Comparison of ENCODE assay signal across 16 cellular contexts in genomic region chr13:65453982-65454381, GRCh38.
"Had no signal": no experiment of that assay in that cellular context is flagged by ENCODE, and none has a peak within 500 bp of the region (broad histone marks: within the 10 kb centered on the region; RNA-seq: fewer than 3 reads in every experiment).

No MANE protein-coding gene starts in this region.

- H2AFZ ChIP-seq: neural progenitor cell had no signal

- H3K27ac ChIP-seq: coronary artery, neural progenitor cell, pancreas, testis had no signal

- H3K9me3 ChIP-seq: pancreas, testis had no signal

- DNase-seq: activated CD4-positive, alpha-beta T cell treated with anti-CD3 and anti-CD28 coated beads, Interleukin-2, amount 50 U/mL, for 4 hours; activated CD4-positive, CD25-positive, alpha-beta regulatory T cell treated with anti-CD3 and anti-CD28 coated beads, Interleukin-2, amount 50 U/mL, for 72 hours; activated CD8-positive, alpha-beta memory T cell treated with anti-CD3 and anti-CD28 coated beads, Interleukin-2, amount 10 ng/mL, durations not matched to agents 7 days and 5 days; activated effector memory CD4-positive, alpha-beta T cell treated with Interleukin-2 at 50 U/mL for 16 hours; activated T-cell treated with anti-CD3 and anti-CD28 coated beads, Interleukin-2, amount 50 U/mL, for 24 hours; central memory CD4-positive, alpha-beta T cell; effector CD8-positive, alpha-beta T cell; islet precursor cell; pancreas; stimulated activated CD4-positive, alpha-beta T cell treated with anti-CD3 and anti-CD28 coated beads, Interleukin-15, amount 100 ng/mL, for 24 hours; stimulated activated CD4-positive, alpha-beta T cell treated with anti-CD3 and anti-CD28 coated beads, Interleukin-4, amount 100 ng/mL, for 24 hours; stimulated activated naive CD8-positive, alpha-beta T cell treated with anti-CD3 and anti-CD28 coated beads, Interleukin-15, amount 100 ng/mL, for 72 hours; testis had no signal

- ATAC-seq: activated CD8-positive, alpha-beta memory T cell treated with anti-CD3 and anti-CD28 coated beads, Interleukin-2, amount 10 ng/mL, durations not matched to agents 7 days and 5 days; pancreas; stimulated activated naive CD8-positive, alpha-beta T cell treated with anti-CD3 and anti-CD28 coated beads, Interleukin-15, amount 100 ng/mL, for 72 hours had no signal

- H3K4me1 ChIP-seq: neural progenitor cell, pancreas, testis had no signal

- H3K36me3 ChIP-seq: neural progenitor cell, pancreas had no signal

- H3K27me3 ChIP-seq: neural progenitor cell, pancreas, testis had no signal

- FAIRE-seq: urothelium cell line had no signal

- H3K4me2 ChIP-seq: neural progenitor cell had no signal

- H3K9ac ChIP-seq: neural progenitor cell had no signal

- H3K4me3 ChIP-seq: coronary artery, neural progenitor cell, pancreas, testis had no signal
